In genomic region chr4:145177511-145177905, GRCh38 we compare ENCODE assay signal across 8 cellular contexts. TPM values are rescaled to one million over a fixed set of nuclear protein-coding genes. Genes with fewer than 3 reads are reported as not detected.
DNase-seq lines count a peak whose midpoint lies in the region; ATAC-seq, FAIRE-seq and TF ChIP-seq lines count a peak whose summit lies in the region.

No MANE protein-coding gene starts in this region.

- H3K4me3 Mint-ChIP-seq in Calu3 (ENCODE audit: low read depth, unreplicated experiment): peak overlapping the region; percentile 80

- H3K27ac ChIP-seq in Panc1 (ENCODE audit: low read length) (peak overlapping the region; percentile 84), endothelial cell of umbilical vein (ENCODE audit: insufficient read depth, low read depth, low read length) (peak overlapping the region; percentile 78), ovary (peak overlapping the region; percentile 36 to 97)

- 3 to 6% (median 3%) methylated on average over 4 of the region's 4 CpGs for whole genome bisulfite sequencing in ovary, 3 donors

- peaks cover 57% of the 10 kb centered on the region for H3K36me3 Mint-ChIP-seq in Calu3 (ENCODE audit: insufficient read depth, unreplicated experiment)

- H3K4me3 ChIP-seq in Panc1 (ENCODE audit: low read depth in 2 of 2, low read length in 2 of 2) (peak overlapping the region; percentile 71 to 73), endothelial cell of umbilical vein (replicated peaks in 1 of 3; ENCODE audit: insufficient read depth in 1 of 3, low read depth in 1 of 3, low read length in 3 of 3) (peak overlapping the region in 2 of 3 experiments; percentile 78 to 92), ovary (peak overlapping the region; percentile 68)

- H3K9me1 ChIP-seq in endothelial cell of umbilical vein (replicated peaks; ENCODE audit: control insufficient read depth, extremely low read depth, insufficient read depth, low read length): no peaks in the 10 kb centered on the region

- peak overlapping the region; percentile 99 for H3K4me2 ChIP-seq in endothelial cell of umbilical vein (ENCODE audit: insufficient read depth, low read length)

- CTCF ChIA-PET in Calu3 (lab: Charles Lee) (no interaction called here), Panc1 (lab: Charles Lee) (no interaction called here), endothelial cell of umbilical vein (lab: Charles Lee) (interaction anchor here (0.7 to 3.0 kb wide), 6 partner anchors 7 to 440 kb away, joined by 3 to 13 read pairs (median 4); no protein-coding TSS in a partner anchor)

- peaks cover 6% of the 10 kb centered on the region for H4K20me1 ChIP-seq in endothelial cell of umbilical vein (replicated peaks; ENCODE audit: control insufficient read depth, extremely low read depth, insufficient read depth, low read length)

- peaks cover 70% of the 10 kb centered on the region for H3K79me2 ChIP-seq in endothelial cell of umbilical vein (ENCODE audit: control insufficient read depth, insufficient read depth, low read length)

- peak overlapping the region; percentile 83 for H3K9ac ChIP-seq in endothelial cell of umbilical vein (replicated peaks; ENCODE audit: extremely low read depth, insufficient read depth, low read length)

- TF ChIP-seq POLR2A in endothelial cell of umbilical vein (IDR thresholded peaks at IDR 0.05; ENCODE audit: low read depth, low read length) (no peak), ovary (IDR thresholded peaks at IDR 0.05) (no peak)

- no peak for TF ChIP-seq CTCF in Calu3 (IDR thresholded peaks at IDR 0.05; ENCODE audit: unreplicated experiment)
- no peak for TF ChIP-seq CTCF in Panc1 (IDR thresholded peaks at IDR 0.05)
- TF ChIP-seq CTCF in endothelial cell of umbilical vein (IDR thresholded peaks at IDR 0.05; ENCODE audit: extremely low read depth in 1 of 2, insufficient read depth in 1 of 2, low read depth in 1 of 2, low read length in 2 of 2): no peak
- no peak for TF ChIP-seq CTCF in ovary (IDR thresholded peaks at IDR 0.05)
- TF ChIP-seq CTCF in GM13977 (IDR thresholded peaks at IDR 0.05; ENCODE audit: extremely low read depth, insufficient read depth, missing control alignments): no peak

- no peaks in the 10 kb centered on the region for H3K9me3 Mint-ChIP-seq in Calu3 (ENCODE audit: low read depth, unreplicated experiment)

- H3K36me3 ChIP-seq in Panc1 (ENCODE audit: control insufficient read depth, insufficient read depth, low read length) (peaks cover 3% of the 10 kb centered on the region; the same call in 1 of the 2 replicates), endothelial cell of umbilical vein (ENCODE audit: control insufficient read depth in 2 of 2, extremely low read depth in 1 of 2, insufficient read depth in 2 of 2, low read length in 2 of 2) (peaks cover 2% of the 10 kb centered on the region in 2 experiments), ovary (no peaks in the 10 kb centered on the region)

- H3K4me1 Mint-ChIP-seq in Calu3 (ENCODE audit: low read depth, unreplicated experiment): peaks cover 6% of the 10 kb centered on the region

- BruUV-seq in Calu3 (replicated peaks; lab: Mats Ljungman, UMichigan) (no TSS peak), Panc1 (replicated peaks; lab: Mats Ljungman, UMichigan) (no TSS peak), endothelial cell of umbilical vein (replicated peaks; lab: Mats Ljungman, UMichigan) (no TSS peak)

- POLR2A ChIA-PET in Panc1 (lab: Charles Lee) (interaction anchor here (1.0 kb wide), 1 partner anchor 10 kb away, joined by 12 read pairs; no protein-coding TSS in a partner anchor), endothelial cell of umbilical vein (lab: Charles Lee) (interaction anchor here (1.3 kb wide), 1 partner anchor 18 kb away, joined by 4 read pairs; no protein-coding TSS in a partner anchor)

- intact Hi-C loops in Calu3 (cut with micrococcal nuclease; ENCODE audit: unreplicated experiment) (no loop called here), Panc1 (cut with micrococcal nuclease; ENCODE audit: unreplicated experiment) (no loop called here), endothelial cell of umbilical vein (cut with micrococcal nuclease) (no loop called here), ovary (cut with DNase I) (no loop called here)

- no peak for ATAC-seq in Panc1

- H3K27ac Mint-ChIP-seq in Calu3 (ENCODE audit: unreplicated experiment): peak overlapping the region; percentile 81

- no peak overlapping the region for H2AFZ ChIP-seq in endothelial cell of umbilical vein (ENCODE audit: low read depth, low read length)

- DNase-seq in Calu3: no peak
- no peak for DNase-seq in Panc1 (ENCODE audit: low read depth, low spot score)
- DNase-seq in endothelial cell of umbilical vein (ENCODE audit: low read depth, low spot score): no peak
- peak in 1 of 5 donors; percentile 24 for DNase-seq in ovary
- no peak for DNase-seq in GM13977 (ENCODE audit: low spot score)
- no peak for DNase-seq in mucosa of gallbladder (ENCODE audit: low spot score)
- no peak for DNase-seq in NCI-H510A (lab: John Stamatoyannopoulos, UW)
- DNase-seq in stimulated activated CD4-positive, alpha-beta T cell treated with anti-CD3 and anti-CD28 coated beads, Interleukin-12 subunit alpha, Interleukin-12 subunit beta, amount 100 ng/mL, for 4 hours: no peak

- dilution Hi-C loops in endothelial cell of umbilical vein (cut with MboI; ENCODE audit: extremely low pct_ligation_motif_present, low sequenced_read_pairs): no loop called here

- no peaks in the 10 kb centered on the region for H3K27me3 Mint-ChIP-seq in Calu3 (ENCODE audit: unreplicated experiment)

- in situ Hi-C loops in Panc1 (cut with HindIII; ENCODE audit: low pct_unique_long_range_greater_than_20kb, low sequenced_read_pairs): no loop called here
- in situ Hi-C loops in GM13977 (cut with MboI; ENCODE audit: low pct_unique_long_range_greater_than_20kb, low sequenced_read_pairs, unreplicated experiment): no loop called here

- H3K9me3 ChIP-seq in Panc1 (ENCODE audit: control insufficient read depth, insufficient read depth, low read depth, low read length) (no peaks in the 10 kb centered on the region), endothelial cell of umbilical vein (replicated peaks; ENCODE audit: control insufficient read depth, insufficient read depth, low read length) (no peaks in the 10 kb centered on the region), ovary (no peaks in the 10 kb centered on the region)

- peaks cover 7% of the 10 kb centered on the region for H3K4me1 ChIP-seq in Panc1 (ENCODE audit: control insufficient read depth, insufficient read depth, low read length)
- peaks cover 23% of the 10 kb centered on the region for H3K4me1 ChIP-seq in endothelial cell of umbilical vein (ENCODE audit: control insufficient read depth, extremely low read depth, insufficient read depth, low read length)
- peaks cover 10% of the 10 kb centered on the region for H3K4me1 ChIP-seq in ovary (ENCODE audit: insufficient read depth)

- H3K27me3 ChIP-seq in Panc1 (ENCODE audit: control insufficient read depth, insufficient read depth, low read length) (no peaks in the 10 kb centered on the region), endothelial cell of umbilical vein (ENCODE audit: control insufficient read depth in 2 of 2, insufficient read depth in 2 of 2, low read length in 2 of 2) (no peaks in the 10 kb centered on the region), ovary (no peaks in the 10 kb centered on the region)

- FAIRE-seq in endothelial cell of umbilical vein (lab: Jason Lieb, UNC): no peak

- no peak for TF ChIP-seq EP300 in ovary (IDR thresholded peaks at IDR 0.05)

TF ChIP-seq in endothelial cell of umbilical vein, 7 proteins besides CTCF, POLR2A, EP300 and RAD21:
- no peak for TF ChIP-seq MYC (IDR thresholded peaks at IDR 0.05; ENCODE audit: low read depth, low read length)
- peak; percentile 58 for TF ChIP-seq GATA2 (IDR thresholded peaks at IDR 0.05; ENCODE audit: insufficient read depth, insufficient read length, low read depth, low read length)

RNA-seq across cellular contexts. Expression of gene OTUD4, which starts 2.9 kb away (rescaled TPM):
- total RNA-seq in Calu3 (2022): 31.7 and 32.7 TPM in 2 replicates
- 31.5 TPM for total RNA-seq in Panc1 (2021; ENCODE audit: unreplicated experiment)
- 8.9 TPM for polyA plus RNA-seq in Panc1 (2012; ENCODE audit: insufficient read length)
- 39.5 and 40.9 TPM in 2 replicates for total RNA-seq in endothelial cell of umbilical vein
- 12.4 and 12.6 TPM in 2 replicates for polyA plus RNA-seq in endothelial cell of umbilical vein
- polyA plus RNA-seq in endothelial cell of umbilical vein (2011; cell fraction: cytosol; rRNA removed): 10.7 and 11.8 TPM in 2 replicates
- polyA plus RNA-seq in endothelial cell of umbilical vein (2011; cell fraction: nucleus; rRNA removed): 31.8 and 35.9 TPM in 2 replicates
- 15.1 and 21.9 TPM in 2 replicates for polyA plus RNA-seq in endothelial cell of umbilical vein (2012)
- 36.4 and 36.9 TPM in 2 replicates for polyA minus RNA-seq in endothelial cell of umbilical vein
- polyA minus RNA-seq in endothelial cell of umbilical vein (2011; cell fraction: cytosol; rRNA and poly(A)+ RNA removed): 13.3 TPM
- 44.9 and 70.4 TPM in 2 replicates for polyA minus RNA-seq in endothelial cell of umbilical vein (2011; cell fraction: nucleus; rRNA and poly(A)+ RNA removed)
- total RNA-seq in ovary: 10 to 100 TPM; 23.5 to 37.1 (median 33.3) TPM
- 10 to 100 TPM; 10.8 to 19.9 TPM for polyA plus RNA-seq in ovary
- total RNA-seq in mucosa of gallbladder: 28.5 TPM
